In the genomic region with DNA sequence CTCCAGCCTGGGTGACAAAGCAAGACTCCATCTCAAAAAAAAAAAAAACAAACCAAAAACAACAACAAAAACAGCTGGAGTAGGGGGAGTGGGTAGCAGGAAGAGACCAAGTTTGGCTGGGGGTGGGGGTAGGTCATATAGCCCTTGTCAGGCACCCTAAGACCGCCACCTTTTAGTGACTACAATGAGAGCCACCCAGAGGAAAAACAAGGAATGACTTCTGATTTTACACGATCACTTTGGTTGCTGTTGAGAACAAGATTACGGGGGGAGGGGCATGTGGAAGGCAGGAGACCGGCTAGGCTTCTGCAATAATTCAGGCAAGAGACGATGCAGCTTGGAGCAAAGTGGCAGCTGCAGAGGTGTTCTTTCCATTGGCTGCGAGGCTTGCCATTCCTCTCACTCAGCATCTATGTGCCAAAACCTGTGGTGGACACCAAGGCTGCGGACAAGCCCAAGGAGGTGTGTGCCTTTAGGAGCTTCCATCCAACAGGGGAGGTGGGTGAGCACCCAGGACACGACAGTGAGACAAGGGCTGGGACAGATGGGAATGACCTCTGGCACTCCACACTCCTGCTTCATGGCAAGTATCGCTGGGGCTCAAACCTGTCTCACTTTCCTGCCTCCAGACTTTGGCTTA, we compare ENCODE assay signal across 8 cellular contexts. TPM values are rescaled to one million over a fixed set of nuclear protein-coding genes. Genes with fewer than 3 reads are reported as not detected.
A peak's percentile ranks its signal among the peaks of the same experiment; 100 is the strongest.
DNase-seq lines count a peak whose midpoint lies in the region; ATAC-seq and TF ChIP-seq lines count a peak whose summit lies in the region.

No MANE protein-coding gene starts in this region.

- DNase-seq in A673 (ENCODE audit: low spot score): peak; percentile 92
- peak; percentile 24 for DNase-seq in RPMI7951 (ENCODE audit: low read depth)
- DNase-seq in epithelial cell of esophagus (ENCODE audit: low read depth): peak; percentile 65
- DNase-seq in posterior vena cava (ENCODE audit: low spot score): no peak

- peaks cover 19% of the 10 kb centered on the region for H3K36me3 ChIP-seq in A673 (ENCODE audit: insufficient read depth, low read length, poor library complexity, severe bottlenecking)

- intact Hi-C loops in A673 (cut with micrococcal nuclease; ENCODE audit: unreplicated experiment) (loop anchor here (2.0 to 10.0 kb wide), 3 partner anchors 360 to 814 kb away; partner anchors contain the start of gene ADSL), posterior vena cava (cut with DNase I) (loop anchor here in 1 of 2 donors (5.0 to 10.0 kb wide), 2 partner anchors 39 to 824 kb away; no protein-coding TSS in a partner anchor)

- POLR2A ChIA-PET in A673 (lab: Charles Lee; ENCODE audit: low non-redundant PET): no interaction called here

- H3K27me3 ChIP-seq in A673 (replicated peaks; ENCODE audit: insufficient read depth, low read depth, low read length, poor library complexity): no peaks in the 10 kb centered on the region

- CTCF ChIA-PET in A673 (lab: Charles Lee): interaction anchor here (0.7 kb wide), 1 partner anchor 14 kb away, joined by 3 read pairs; no protein-coding TSS in a partner anchor

- H3K4me1 Mint-ChIP-seq in stimulated activated memory B cell treated with anti-CD40 and anti-IgM and Interleukin-4, amounts not matched to agents 10 μg/mL and 1 μg/mL and 100 μg/mL, for 72 hours: peaks cover 71% of the 10 kb centered on the region

- peaks cover 41% of the 10 kb centered on the region for H3K36me3 Mint-ChIP-seq in stimulated activated memory B cell treated with anti-CD40 and anti-IgM and Interleukin-4, amounts not matched to agents 10 μg/mL and 1 μg/mL and 100 μg/mL, for 72 hours

- no peak for ATAC-seq in stimulated activated memory B cell treated with anti-CD40 and anti-IgM and Interleukin-4, amounts not matched to agents 10 μg/mL and 1 μg/mL and 100 μg/mL, for 72 hours
- ATAC-seq in GM21526 (IDR thresholded peaks at IDR 0.05; ENCODE audit: low FRiP score, unreplicated experiment) (no peak), GM19452 (IDR thresholded peaks at IDR 0.05; ENCODE audit: unreplicated experiment) (no peak)

- no peaks in the 10 kb centered on the region for H3K27me3 Mint-ChIP-seq in stimulated activated memory B cell treated with anti-CD40 and anti-IgM and Interleukin-4, amounts not matched to agents 10 μg/mL and 1 μg/mL and 100 μg/mL, for 72 hours

- H3K4me1 ChIP-seq in A673 (ENCODE audit: insufficient read depth, low read length, poor library complexity, severe bottlenecking): peaks cover 49% of the 10 kb centered on the region

- TSS peak; percentile 49 for BruUV-seq in A673 (replicated peaks; lab: Mats Ljungman, UMichigan)

- no peaks in the 10 kb centered on the region for H3K9me3 Mint-ChIP-seq in stimulated activated memory B cell treated with anti-CD40 and anti-IgM and Interleukin-4, amounts not matched to agents 10 μg/mL and 1 μg/mL and 100 μg/mL, for 72 hours

- H3K4me3 ChIP-seq in A673 (ENCODE audit: low read depth, low read length, poor library complexity, severe bottlenecking) (peak overlapping the region; percentile 87), epithelial cell of esophagus (ENCODE audit: low read length) (no peak overlapping the region)

- H3K9me3 ChIP-seq in A673 (ENCODE audit: low read depth, low read length, poor library complexity, severe bottlenecking): no peaks in the 10 kb centered on the region

- peak overlapping the region; percentile 91 for H3K27ac Mint-ChIP-seq in stimulated activated memory B cell treated with anti-CD40 and anti-IgM and Interleukin-4, amounts not matched to agents 10 μg/mL and 1 μg/mL and 100 μg/mL, for 72 hours

- TF ChIP-seq CTCF in A673 (conservative IDR thresholded peaks at IDR 0.05; ENCODE audit: low read depth, low read length) (peak; percentile 58), GM12874 (IDR thresholded peaks at IDR 0.05; ENCODE audit: insufficient read depth, low read depth, low read length) (0 out of 2 replicates have a peak, but pooled peaks have one; percentile 19), epithelial cell of esophagus (IDR thresholded peaks at IDR 0.05; ENCODE audit: insufficient read depth, low read depth, low read length, missing control alignments) (peak; percentile 43)

- H3K4me3 Mint-ChIP-seq in stimulated activated memory B cell treated with anti-CD40 and anti-IgM and Interleukin-4, amounts not matched to agents 10 μg/mL and 1 μg/mL and 100 μg/mL, for 72 hours: peak overlapping the region; percentile 89

- H3K27ac ChIP-seq in A673 (ENCODE audit: low read depth, low read length, poor library complexity, severe bottlenecking): peak overlapping the region; percentile 93

RNA-seq across cellular contexts. Expression of gene RPS19BP1, which starts 1.7 kb away (rescaled TPM):
- total RNA-seq in A673 (2021) (93.5 and 97.2 TPM in 2 replicates), posterior vena cava (10 to 100 TPM; 49.9 to 54.4 TPM)
- total RNA-seq in RPMI7951 (2014; rRNA removed; shearing (Covaris generic)): 74.9 and 132 TPM in 2 replicates

RNA-seq across cellular contexts. Expression of gene ATF4, which starts 10.4 kb away (rescaled TPM):
- total RNA-seq in A673 (2021) (476 and 573 TPM in 2 replicates), posterior vena cava (100 to 1,000 TPM; 414 to 565 TPM)
- total RNA-seq in RPMI7951 (2014; rRNA removed; shearing (Covaris generic)): 190 and 217 TPM in 2 replicates

RNA-seq across cellular contexts. Expression of gene MIEF1, which starts 28.7 kb away (rescaled TPM):
- total RNA-seq in A673 (2021) (47.1 and 55.1 TPM in 2 replicates), posterior vena cava (10 to 100 TPM; 16.5 to 16.8 TPM)
- total RNA-seq in RPMI7951 (2014; rRNA removed; shearing (Covaris generic)): 10.6 and 11.3 TPM in 2 replicates

RNA-seq across cellular contexts. Expression of gene CACNA1I, which starts 39.7 kb away (rescaled TPM):
- 0.90 and 1.4 TPM in 2 replicates for total RNA-seq in A673 (2021)
- not detected in 2 replicates for total RNA-seq in RPMI7951 (2014; rRNA removed; shearing (Covaris generic))
- under 1 TPM; 0.05 to 0.09 TPM for total RNA-seq in posterior vena cava
